ENCODE assay signal across 8 cellular contexts in the genomic region with DNA sequence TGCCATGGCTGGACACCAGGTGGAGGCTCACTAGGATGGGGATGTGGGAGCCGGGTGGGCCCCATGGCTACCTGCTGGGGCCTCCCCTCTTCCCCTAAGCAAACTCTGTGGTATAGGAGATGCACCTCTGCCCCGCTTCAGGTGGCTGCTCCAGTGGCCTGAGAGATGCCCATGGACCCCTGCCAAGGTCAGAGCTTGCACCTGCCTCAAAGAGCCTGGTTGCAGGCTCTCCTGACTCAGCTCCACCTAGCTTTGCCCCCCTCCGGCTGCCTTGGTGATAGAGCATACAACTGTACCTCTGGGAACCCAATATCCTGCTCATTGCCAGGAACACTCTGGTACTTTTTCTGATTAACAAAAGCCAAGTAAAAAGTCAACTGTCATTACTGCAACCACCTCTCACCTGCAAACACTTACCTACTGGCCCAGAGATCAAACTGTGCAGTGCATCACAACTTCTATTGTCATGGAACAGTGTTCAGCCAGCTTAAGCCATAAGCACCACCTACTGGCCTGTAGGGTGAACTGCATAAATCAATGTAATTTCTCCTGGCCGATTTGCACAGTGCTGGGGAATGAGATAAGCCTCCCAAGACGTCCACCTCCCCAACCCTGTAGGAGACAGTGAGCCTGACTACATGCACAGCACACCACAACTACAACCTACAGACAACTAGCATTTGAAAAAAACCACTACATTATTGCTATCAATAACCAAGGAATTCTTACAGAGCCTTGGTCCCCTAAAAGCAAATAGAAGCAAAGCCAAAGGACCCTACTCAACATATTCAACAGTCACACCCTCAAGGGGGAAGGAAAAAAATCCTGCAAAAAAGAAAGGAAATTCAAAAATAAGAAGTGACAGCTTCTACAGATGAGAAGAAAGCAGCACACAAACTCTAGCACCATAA.
DNase-seq lines count a peak whose midpoint lies in the region; ATAC-seq and TF ChIP-seq lines count a peak whose summit lies in the region.

No MANE protein-coding gene starts in this region.

- TF ChIP-seq CTCF in HCT116 (IDR thresholded peaks at IDR 0.05 in 2 of 3, conservative IDR thresholded peaks at IDR 0.05 in 1 of 3; ENCODE audit: borderline replicate concordance in 1 of 3, insufficient read depth in 1 of 3, low read depth in 2 of 3, low read length in 2 of 3) (peak; percentile 46 to 84 (median 79); a peak in 5 of 6 replicates), astrocyte of the spinal cord (IDR thresholded peaks at IDR 0.05; ENCODE audit: low read depth, low read length) (peak; percentile 85)

- no peaks in the 10 kb centered on the region for H3K4me1 ChIP-seq in HCT116 (ENCODE audit: control insufficient read depth in 1 of 2, insufficient read depth in 2 of 2, low read length in 2 of 2)

- H3K9me2 ChIP-seq in HCT116 (ENCODE audit: insufficient read depth), result no peaks in the 10 kb centered on the region

- H3K4me2 ChIP-seq in HCT116 (ENCODE audit: low read length), result no peak overlapping the region

- no peaks in the 10 kb centered on the region for H3K27me3 ChIP-seq in HCT116 (ENCODE audit: insufficient read depth, low read length)

- CTCF ChIA-PET in HCT116 (lab: Charles Lee), result interaction anchor here (0.8 to 1.3 kb wide), 3 partner anchors 8 to 20 kb away, joined by 3 to 6 read pairs (median 3); no protein-coding TSS in a partner anchor

- peak; percentile 97 for ATAC-seq in HCT116

- no peak overlapping the region for H3K27ac ChIP-seq in HCT116 (ENCODE audit: low read depth, low read length)

- peak; percentile 6 for DNase-seq in NCI-H345 (lab: John Stamatoyannopoulos, UW)
- DNase-seq in NCI-H345 treated with DMSO at 0.1 percent for 48 hours (lab: John Stamatoyannopoulos, UW; ENCODE audit: unreplicated experiment), result no peak
- DNase-seq in HCT116 (ENCODE audit: low read depth, low spot score), result peak; percentile 47
- DNase-seq in LoVo (ENCODE audit: low spot score), result peak; percentile 62
- peak; percentile 65 for DNase-seq in SW480 (ENCODE audit: low spot score)
- DNase-seq in astrocyte of the spinal cord (ENCODE audit: low read depth, low spot score), result peak; percentile 62
- DNase-seq in iPS-NIHi11 (ENCODE audit: low spot score), result peak; percentile 75
- peak; percentile 4 to 6 for DNase-seq in stimulated activated CD4-positive, alpha-beta T cell treated with anti-CD3 and anti-CD28 coated beads, Interleukin-1b, Interleukin-23, amount 100 ng/mL, for 1 hour (ENCODE audit: low read depth in 2 of 2)

- H3K36me3 ChIP-seq in HCT116 (ENCODE audit: control insufficient read depth in 1 of 2, insufficient read depth in 2 of 2, low read length in 2 of 2), result no peaks in the 10 kb centered on the region

- POLR2A ChIA-PET in HCT116 (lab: Charles Lee), result no interaction called here

- TF ChIP-seq POLR2A in HCT116 (IDR thresholded peaks at IDR 0.05; ENCODE audit: borderline replicate concordance, extremely low read depth, insufficient read depth, insufficient read length), result no peak

- no peak overlapping the region for H3K4me3 ChIP-seq in HCT116 (replicated peaks in 1 of 2; ENCODE audit: low read depth in 1 of 2, low read length in 2 of 2)
- H3K4me3 ChIP-seq in astrocyte of the spinal cord (ENCODE audit: low read depth, low read length), result no peak overlapping the region

- BruUV-seq in HCT116 (replicated peaks; lab: Mats Ljungman, UMichigan), result no TSS peak

- RAD21 ChIA-PET in HCT116 (lab: Charles Lee; ENCODE audit: low non-redundant PET in 1 of 2, low total read pairs in 2 of 2, uncharacterized antibody in 2 of 2, unreplicated experiment in 2 of 2), result no interaction called here

- H4K20me1 ChIP-seq in HCT116 (ENCODE audit: insufficient read depth), result no peaks in the 10 kb centered on the region

- H3K9me3 ChIP-seq in HCT116 (ENCODE audit: control insufficient read depth in 1 of 2, insufficient read depth in 1 of 2, low read depth in 1 of 2, low read length in 2 of 2), result no peaks in the 10 kb centered on the region

- in situ Hi-C loops in astrocyte of the spinal cord (cut with HindIII; ENCODE audit: low sequenced_read_pairs), result no loop called here

- no peak overlapping the region for H3K9ac ChIP-seq in HCT116 (ENCODE audit: low read length)

- intact Hi-C loops in HCT116 (cut with micrococcal nuclease), result loop anchor here (1.0 to 10.0 kb wide), 5 partner anchors 324 to 743 kb away; a partner anchor contains a TSS

- TF ChIP-seq RAD21 in HCT116 (IDR thresholded peaks at IDR 0.05; ENCODE audit: low read depth), result peak; percentile 84

- no peaks in the 10 kb centered on the region for H3K79me2 ChIP-seq in HCT116 (ENCODE audit: insufficient read depth, low read length)

- H2AFZ ChIP-seq in HCT116 (ENCODE audit: low read depth, low read length, poor library complexity, severe bottlenecking), result peak overlapping the region; percentile 36

TF ChIP-seq in HCT116, 20 proteins besides CTCF, POLR2A, EP300 and RAD21:
- no peak for TF ChIP-seq ELF1 (IDR thresholded peaks at IDR 0.05; ENCODE audit: borderline replicate concordance, low read depth)
- TF ChIP-seq SRF (IDR thresholded peaks at IDR 0.05; ENCODE audit: low read depth), result no peak
